29 cellular contexts compared by ENCODE assay signal in the genomic region with DNA sequence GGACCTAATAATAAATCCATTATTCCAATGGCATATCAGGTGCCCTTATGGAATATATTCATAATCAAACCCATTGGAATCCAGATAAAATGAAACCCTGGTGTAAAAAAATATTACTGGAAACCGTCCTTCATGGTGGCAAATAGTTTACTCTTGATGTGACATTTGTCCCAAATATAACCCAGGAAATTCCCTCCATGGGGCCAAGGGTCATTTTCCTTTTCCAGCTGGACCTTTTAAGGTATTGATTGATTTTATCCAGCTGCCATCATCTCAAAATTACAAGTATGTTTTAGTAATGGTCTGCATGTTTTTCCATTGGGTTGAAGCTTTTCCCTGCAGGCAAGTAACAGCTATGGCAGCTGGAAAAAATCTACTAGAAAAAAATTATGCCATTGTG. TPM values are rescaled to one million over a fixed set of nuclear protein-coding genes. Genes with fewer than 3 reads are reported as not detected.
"Had no signal": no experiment of that assay in that cellular context is flagged by ENCODE, and none has a peak within 500 bp of the region (broad histone marks: within the 10 kb centered on the region; RNA-seq: fewer than 3 reads in every experiment).

No MANE protein-coding gene starts in this region.

- H3K27me3 Mint-ChIP-seq: dendritic cell treated with granulocyte-macrophage colony-stimulating factor and Interleukin-4, amounts not matched to agents 40 ng/mL and 50 ng/mL, for 4 days had no signal

- H3K4me3 Mint-ChIP-seq: dendritic cell treated with granulocyte-macrophage colony-stimulating factor and Interleukin-4, amounts not matched to agents 40 ng/mL and 50 ng/mL, for 4 days; effector memory CD8-positive, alpha-beta T cell; endodermal cell; mesothelial cell of epicardium had no signal

- H3K9me3 ChIP-seq: colonic mucosa, esophagus squamous epithelium, gastrocnemius medialis, heart left ventricle, left ventricle myocardium inferior, lower lobe of right lung, mucosa of descending colon had no signal

- H3K36me3 ChIP-seq: colonic mucosa, esophagus squamous epithelium, gastrocnemius medialis, heart left ventricle, left ventricle myocardium inferior, lower lobe of right lung had no signal

- H3K27me3 ChIP-seq: colonic mucosa, gastrocnemius medialis had no signal

- H3K9me3 Mint-ChIP-seq: dendritic cell treated with granulocyte-macrophage colony-stimulating factor and Interleukin-4, amounts not matched to agents 40 ng/mL and 50 ng/mL, for 4 days; effector memory CD8-positive, alpha-beta T cell; endodermal cell; mesothelial cell of epicardium had no signal

- DNase-seq: cerebellar nuclear complex; colonic mucosa; cortex of kidney; effector CD8-positive, alpha-beta T cell; effector memory CD8-positive, alpha-beta T cell; endodermal cell; erythroblast; esophagus squamous epithelium; foreskin fibroblast; foreskin melanocyte; gastrocnemius medialis; heart left ventricle; hippocampal formation; left cardiac atrium; left ventricle myocardium inferior; lower lobe of right lung; mesenchymal stem cell; mucosa of descending colon had no signal

- H3K27ac ChIP-seq: colonic mucosa, epithelial cell of prostate, esophagus squamous epithelium, gastrocnemius medialis, heart left ventricle, left ventricle myocardium inferior, lower lobe of right lung had no signal

- H3K27ac Mint-ChIP-seq: dendritic cell treated with granulocyte-macrophage colony-stimulating factor and Interleukin-4, amounts not matched to agents 40 ng/mL and 50 ng/mL, for 4 days; effector memory CD8-positive, alpha-beta T cell; endodermal cell; mesothelial cell of epicardium had no signal

- H3K4me1 ChIP-seq: colonic mucosa, esophagus squamous epithelium, gastrocnemius medialis, heart left ventricle, left ventricle myocardium inferior, lower lobe of right lung had no signal

- H3K36me3 Mint-ChIP-seq: mesothelial cell of epicardium had no signal

- ATAC-seq: effector memory CD8-positive, alpha-beta T cell; esophagus mucosa; gastrocnemius medialis; heart left ventricle; left cardiac atrium; lower lobe of right lung; mucosa of descending colon had no signal

- H3K4me3 ChIP-seq: colonic mucosa, esophagus squamous epithelium, gastrocnemius medialis, heart left ventricle, left ventricle myocardium inferior, lower lobe of right lung, mucosa of descending colon had no signal

- H3K4me1 Mint-ChIP-seq: endodermal cell, mesothelial cell of epicardium had no signal

RNA-seq across cellular contexts. Expression of gene UGT3A1, which starts 8.4 kb away (rescaled TPM):
- total RNA-seq: chondrocyte, colonic mucosa, dermis microvascular lymphatic vessel endothelial cell, esophagus mucosa, glomerular endothelial cell, heart left ventricle, left cardiac atrium, left ventricle myocardium inferior, lower lobe of right lung, lung microvascular endothelial cell, mesenteric fat pad, mesothelial cell of epicardium, mucosa of descending colon, myocyte had no signal
- polyA plus RNA-seq: heart left ventricle, keratinocyte had no signal
